In genomic region chr1:64843675-64844074, GRCh38 we compare ENCODE assay signal across 1 cellular context.
TF ChIP-seq lines count a peak whose summit lies in the region.

No MANE protein-coding gene starts in this region.

TF ChIP-seq in K562, 482 proteins besides CTCF, POLR2A, EP300 and RAD21 (continued from another document):
- TF ChIP-seq ATF2 (CRISPR knock-in tag; IDR thresholded peaks at IDR 0.05) (no peak), ZEB2 (IDR thresholded peaks at IDR 0.05) (no peak), CREB3 (tag; conservative IDR thresholded peaks at IDR 0.05; ENCODE audit: low read depth) (no peak), BCOR (IDR thresholded peaks at IDR 0.05) (peak; percentile 50; the same call in 1 of the 2 replicates), RBM34 (IDR thresholded peaks at IDR 0.05; ENCODE audit: borderline replicate concordance, insufficient read depth, low read length) (no peak), CTCFL (IDR thresholded peaks at IDR 0.05; ENCODE audit: borderline replicate concordance, insufficient read depth, low read depth, low read length, poor library complexity, severe bottlenecking) (no peak), ZBTB33 (CRISPR knock-in tag; IDR thresholded peaks at IDR 0.05) (0 out of 2 replicates have a peak, but pooled peaks have one; percentile 17)
